Comparison of ENCODE assay signal across 8 cellular contexts in the genomic region with DNA sequence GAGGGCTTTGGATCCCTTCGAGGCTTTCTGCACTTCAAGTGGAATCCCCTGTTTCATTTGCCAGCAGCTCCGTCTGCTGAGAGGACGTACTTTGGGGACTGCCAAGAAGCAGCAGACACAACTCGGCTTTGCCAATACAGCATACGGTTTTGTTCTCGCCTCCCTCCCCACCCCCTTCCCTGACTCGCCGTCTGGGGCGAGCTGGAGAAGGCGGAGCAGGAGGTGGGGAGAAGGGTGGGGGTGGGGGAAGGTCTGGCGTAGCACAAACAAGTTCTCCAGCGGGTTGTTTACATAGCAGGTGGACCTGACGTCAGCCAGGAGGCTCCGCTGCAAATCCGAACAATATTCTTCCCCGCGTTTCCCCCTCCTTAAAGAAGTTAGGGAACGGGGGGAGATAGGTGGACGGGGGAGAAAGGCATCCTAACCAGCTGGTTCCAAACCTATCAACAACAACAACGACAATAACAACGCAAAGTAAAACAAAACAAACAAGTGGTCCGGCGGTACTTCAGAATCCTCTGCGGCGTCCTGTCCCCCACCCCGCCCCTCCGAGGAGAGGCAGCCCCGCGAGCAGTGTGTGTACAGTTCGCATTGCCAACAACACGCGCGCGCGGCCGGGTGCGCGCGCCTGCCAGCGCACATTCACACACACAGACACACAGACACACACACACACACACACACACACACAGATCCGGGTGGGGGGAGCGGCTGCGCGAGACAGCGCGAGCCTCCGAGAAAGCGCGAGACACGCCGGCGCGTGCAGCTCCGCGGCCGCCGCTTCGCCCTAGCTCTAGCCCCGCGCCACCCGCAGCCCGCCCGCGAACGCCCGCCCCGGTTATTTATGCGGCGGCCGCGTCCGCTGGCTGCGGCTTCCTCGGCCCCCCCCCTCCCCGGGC.
DNase-seq lines count a peak whose midpoint lies in the region; TF ChIP-seq lines count a peak whose summit lies in the region.

No MANE protein-coding gene starts in this region.

- H3K36me3 Mint-ChIP-seq in activated naive CD4-positive, alpha-beta T cell treated with anti-CD3 and anti-CD28 coated beads for 36 hours (ENCODE audit: low read depth), result no peaks in the 10 kb centered on the region

- TF ChIP-seq EP300 in neural cell (conservative IDR thresholded peaks at IDR 0.05; ENCODE audit: poor library complexity, severe bottlenecking), result peak; percentile 38

- H3K9ac ChIP-seq in neural cell (ENCODE audit: low read length), result peak overlapping the region; percentile 69

- peak overlapping the region; percentile 76 for H3K4me3 Mint-ChIP-seq in activated naive CD4-positive, alpha-beta T cell treated with anti-CD3 and anti-CD28 coated beads for 36 hours

- H3K36me3 ChIP-seq in neural cell (ENCODE audit: insufficient read depth, low read length), result no peaks in the 10 kb centered on the region

- H3K9me2 ChIP-seq in neural cell (ENCODE audit: insufficient read depth, low read length), result no peaks in the 10 kb centered on the region

- CTCF ChIA-PET in activated naive CD4-positive, alpha-beta T cell treated with anti-CD3 and anti-CD28 coated beads for 36 hours (lab: Charles Lee), result no interaction called here

- H3K4me3 ChIP-seq in HFF-Myc (replicated peaks; ENCODE audit: low read depth, low read length) (peak overlapping the region; percentile 64), neural cell (ENCODE audit: low read length) (peak overlapping the region; percentile 80)

- DNase-seq in ELF-1 (ENCODE audit: low read depth, low spot score) (peak; percentile 86), HFF-Myc (ENCODE audit: extremely low read depth, low read depth) (no peak), NCI-H345 treated with DMSO at 0.1 percent for 48 hours (lab: John Stamatoyannopoulos, UW; ENCODE audit: unreplicated experiment) (peak; percentile 70), foreskin melanocyte (peak; percentile 38), NAMALWA (ENCODE audit: low spot score) (no peak), NCI-H128 (lab: John Stamatoyannopoulos, UW; ENCODE audit: unreplicated experiment) (no peak)
- peak; percentile 40 for DNase-seq in activated naive CD4-positive, alpha-beta T cell treated with anti-CD3 and anti-CD28 coated beads for 36 hours

- peaks cover 6% of the 10 kb centered on the region for H3F3A ChIP-seq in neural cell (ENCODE audit: insufficient read depth, low read length, poor library complexity, severe bottlenecking)

- H3K27ac ChIP-seq in neural cell (ENCODE audit: low read length), result peak overlapping the region; percentile 48

- H3K4me1 Mint-ChIP-seq in activated naive CD4-positive, alpha-beta T cell treated with anti-CD3 and anti-CD28 coated beads for 36 hours (ENCODE audit: low read depth), result peaks cover 40% of the 10 kb centered on the region

- H2AFZ ChIP-seq in neural cell (ENCODE audit: low read depth, low read length), result no peak overlapping the region

- intact Hi-C loops in activated naive CD4-positive, alpha-beta T cell treated with anti-CD3 and anti-CD28 coated beads for 36 hours (cut with micrococcal nuclease), result loop anchor here (10.0 kb wide), 1 partner anchor 579 kb away; no protein-coding TSS in a partner anchor

- H3K27ac Mint-ChIP-seq in activated naive CD4-positive, alpha-beta T cell treated with anti-CD3 and anti-CD28 coated beads for 36 hours, result no peak overlapping the region

- H3K27me3 ChIP-seq in neural cell (ENCODE audit: insufficient read depth, low read depth, low read length), result peaks cover 78% of the 10 kb centered on the region

- no peaks in the 10 kb centered on the region for H3K79me2 ChIP-seq in neural cell (replicated peaks; ENCODE audit: insufficient read depth, low read length)

- no peaks in the 10 kb centered on the region for H3K9me3 ChIP-seq in neural cell (ENCODE audit: low read length)

- H3K27me3 Mint-ChIP-seq in activated naive CD4-positive, alpha-beta T cell treated with anti-CD3 and anti-CD28 coated beads for 36 hours (ENCODE audit: low read depth), result peaks cover 64% of the 10 kb centered on the region

- no peaks in the 10 kb centered on the region for H4K20me1 ChIP-seq in neural cell (ENCODE audit: insufficient read depth)

- TF ChIP-seq RAD21 in neural cell (conservative IDR thresholded peaks at IDR 0.05), result peak; percentile 48

- no peaks in the 10 kb centered on the region for H3K9me3 Mint-ChIP-seq in activated naive CD4-positive, alpha-beta T cell treated with anti-CD3 and anti-CD28 coated beads for 36 hours

- TF ChIP-seq CTCF in HFF-Myc (IDR thresholded peaks at IDR 0.05; ENCODE audit: low read depth, low read length, missing control alignments) (no peak), neural cell (IDR thresholded peaks at IDR 0.05; ENCODE audit: poor library complexity, severe bottlenecking) (no peak)

- peak overlapping the region; percentile 64 for H3K4me2 ChIP-seq in neural cell (ENCODE audit: low read length)

TF ChIP-seq in neural cell, 6 proteins besides CTCF, POLR2A, EP300 and RAD21:
- TF ChIP-seq EZH2 (IDR thresholded peaks at IDR 0.05; ENCODE audit: borderline replicate concordance, insufficient read depth, low read length, poor library complexity, severe bottlenecking), result no peak
- peak; percentile 50 for TF ChIP-seq SMC3 (conservative IDR thresholded peaks at IDR 0.05; ENCODE audit: poor library complexity)
- TF ChIP-seq TAF1 (IDR thresholded peaks at IDR 0.05; ENCODE audit: low read depth), result peak; percentile 11
- peak; percentile 61 for TF ChIP-seq MXI1 (conservative IDR thresholded peaks at IDR 0.05; ENCODE audit: poor library complexity, severe bottlenecking)
- TF ChIP-seq, protein P1, sequence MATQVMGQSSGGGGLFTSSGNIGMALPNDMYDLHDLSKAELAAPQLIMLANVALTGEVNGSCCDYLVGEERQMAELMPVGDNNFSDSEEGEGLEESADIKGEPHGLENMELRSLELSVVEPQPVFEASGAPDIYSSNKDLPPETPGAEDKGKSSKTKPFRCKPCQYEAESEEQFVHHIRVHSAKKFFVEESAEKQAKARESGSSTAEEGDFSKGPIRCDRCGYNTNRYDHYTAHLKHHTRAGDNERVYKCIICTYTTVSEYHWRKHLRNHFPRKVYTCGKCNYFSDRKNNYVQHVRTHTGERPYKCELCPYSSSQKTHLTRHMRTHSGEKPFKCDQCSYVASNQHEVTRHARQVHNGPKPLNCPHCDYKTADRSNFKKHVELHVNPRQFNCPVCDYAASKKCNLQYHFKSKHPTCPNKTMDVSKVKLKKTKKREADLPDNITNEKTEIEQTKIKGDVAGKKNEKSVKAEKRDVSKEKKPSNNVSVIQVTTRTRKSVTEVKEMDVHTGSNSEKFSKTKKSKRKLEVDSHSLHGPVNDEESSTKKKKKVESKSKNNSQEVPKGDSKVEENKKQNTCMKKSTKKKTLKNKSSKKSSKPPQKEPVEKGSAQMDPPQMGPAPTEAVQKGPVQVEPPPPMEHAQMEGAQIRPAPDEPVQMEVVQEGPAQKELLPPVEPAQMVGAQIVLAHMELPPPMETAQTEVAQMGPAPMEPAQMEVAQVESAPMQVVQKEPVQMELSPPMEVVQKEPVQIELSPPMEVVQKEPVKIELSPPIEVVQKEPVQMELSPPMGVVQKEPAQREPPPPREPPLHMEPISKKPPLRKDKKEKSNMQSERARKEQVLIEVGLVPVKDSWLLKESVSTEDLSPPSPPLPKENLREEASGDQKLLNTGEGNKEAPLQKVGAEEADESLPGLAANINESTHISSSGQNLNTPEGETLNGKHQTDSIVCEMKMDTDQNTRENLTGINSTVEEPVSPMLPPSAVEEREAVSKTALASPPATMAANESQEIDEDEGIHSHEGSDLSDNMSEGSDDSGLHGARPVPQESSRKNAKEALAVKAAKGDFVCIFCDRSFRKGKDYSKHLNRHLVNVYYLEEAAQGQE (IDR thresholded peaks at IDR 0.05; ENCODE audit: borderline replicate concordance), result no peak
- TF ChIP-seq POLR2AphosphoS5 (IDR thresholded peaks at IDR 0.05), result peak; percentile 43

Comparison
In these comparisons a context has a peak if more than half of its experiments do, and no peak if none do; other contexts are left out.
1. DNase-seq: peak in ELF-1 (single experiment), NCI-H345 treated with DMSO at 0.1 percent for 48 hours (single experiment), activated naive CD4-positive, alpha-beta T cell treated with anti-CD3 and anti-CD28 coated beads for 36 hours (single experiment) and foreskin melanocyte (single experiment); none in HFF-Myc (single experiment), NAMALWA (single experiment) and NCI-H128 (single experiment).